Comparison of ENCODE assay signal across 18 cellular contexts in the genomic region with DNA sequence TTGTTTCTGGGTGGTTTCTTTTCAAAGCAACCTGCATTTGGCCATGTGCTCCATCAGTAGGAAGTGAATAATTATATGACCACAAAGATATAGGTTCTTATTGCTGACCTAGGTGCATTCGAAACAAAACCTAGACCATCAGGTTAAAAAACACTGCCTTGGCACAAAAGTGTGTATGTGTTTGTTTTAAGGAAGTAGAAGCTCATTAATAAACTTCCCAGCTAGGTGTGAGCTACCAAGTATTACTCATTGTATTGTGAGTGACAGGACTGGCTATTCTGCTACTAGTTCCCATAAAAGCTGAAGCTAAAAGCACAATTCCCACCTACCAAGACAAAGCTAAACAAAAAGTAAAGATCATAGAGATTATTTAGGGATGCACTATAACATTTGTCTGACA.
DNase-seq lines count a peak whose midpoint lies in the region; ATAC-seq, FAIRE-seq and TF ChIP-seq lines count a peak whose summit lies in the region.
"Had no signal": no experiment of that assay in that cellular context is flagged by ENCODE, and none has a peak within 500 bp of the region (broad histone marks: within the 10 kb centered on the region; RNA-seq: fewer than 3 reads in every experiment).

No MANE protein-coding gene starts in this region.

- no peak overlapping the region for H3K4me2 ChIP-seq in PC-3 (ENCODE audit: low read length)
- H3K4me2 ChIP-seq: A549 had no signal

- intact Hi-C loops in PC-3 (cut with micrococcal nuclease): no loop called here

- peak; percentile 70 for FAIRE-seq in GM12892 (lab: Jason Lieb, UNC)
- FAIRE-seq: A549, K562 had no signal

- H2AFZ ChIP-seq in PC-3 (ENCODE audit: low read length): 0 out of 2 replicates have a peak overlapping the region, but pooled peaks have one; percentile 13

- no peak for TF ChIP-seq POLR2A in GM12892 (IDR thresholded peaks at IDR 0.05; ENCODE audit: low read depth, low read length)

- H3F3A ChIP-seq in PC-3 (ENCODE audit: low read length, unreplicated experiment): no peaks in the 10 kb centered on the region

- H3K4me3 ChIP-seq in PC-3 (ENCODE audit: low read length) (no peak overlapping the region), epithelial cell of esophagus (ENCODE audit: low read length) (no peak overlapping the region), skin epidermis (no peak overlapping the region)
- H3K4me3 ChIP-seq: A549, K562 had no signal

- H3K27ac ChIP-seq in PC-3 (ENCODE audit: low read length): no peak overlapping the region
- H3K27ac ChIP-seq in skin epidermis: peak overlapping the region in 13 of 21 experiments; percentile 1 to 68 (median 51)
- H3K27ac ChIP-seq: A549 had no signal

- CTCF ChIA-PET in PC-3 (lab: Charles Lee): no interaction called here

- H3K27me3 ChIP-seq in PC-3 (ENCODE audit: low read length): no peaks in the 10 kb centered on the region

- DNase-seq in GM12892 (ENCODE audit: insufficient read length) (no peak), PC-3 (no peak), epithelial cell of esophagus (ENCODE audit: low read depth) (peak; percentile 63)
- no peak for DNase-seq in effector CD8-positive, alpha-beta T cell (lab: John Stamatoyannopoulos, UW)
- DNase-seq: C1 segment of cervical spinal cord; EL; HCEC 1CT; NCI-H1436 treated with DMSO at 0.1 percent for 48 hours; NCI-H2081 treated with DMSO at 0.1 percent for 48 hours; NCI-H510A treated with DMSO at 0.1 percent for 48 hours; NK-92 treated with Interleukin-12 subunit alpha and Interleukin-12 subunit beta, amount 100 ng/mL, for 24 hours; OCI-M1; SW 1271 had no signal

- H4K20me1 ChIP-seq in PC-3 (ENCODE audit: low read length): no peaks in the 10 kb centered on the region

- no peaks in the 10 kb centered on the region for H3K36me3 ChIP-seq in PC-3 (ENCODE audit: low read depth, low read length)

- no peak for TF ChIP-seq CTCF in PC-3 (conservative IDR thresholded peaks at IDR 0.05; ENCODE audit: low read depth, low read length)
- no peak for TF ChIP-seq CTCF in epithelial cell of esophagus (IDR thresholded peaks at IDR 0.05; ENCODE audit: insufficient read depth, low read depth, low read length, missing control alignments)

- no peaks in the 10 kb centered on the region for H3K9me3 ChIP-seq in PC-3 (ENCODE audit: low read length)
- H3K9me3 ChIP-seq: A549 had no signal

- H3K4me1 ChIP-seq in PC-3 (ENCODE audit: insufficient read depth, low read length): no peaks in the 10 kb centered on the region

- H3K79me2 ChIP-seq in PC-3 (ENCODE audit: low read length): no peaks in the 10 kb centered on the region

- no peaks in the 10 kb centered on the region for H3K9me2 ChIP-seq in PC-3 (replicated peaks; ENCODE audit: low read length)

- POLR2A ChIA-PET in PC-3 (lab: Charles Lee; ENCODE audit: unreplicated experiment): interaction anchor here (0.6 to 0.7 kb wide), 2 partner anchors 25 to 152 kb away, joined by 6 to 14 read pairs; no protein-coding TSS in a partner anchor

- ATAC-seq in PC-3 (no peak), HG03045 (IDR thresholded peaks at IDR 0.05; ENCODE audit: unreplicated experiment) (no peak), HG02840 (IDR thresholded peaks at IDR 0.05; ENCODE audit: low FRiP score, unreplicated experiment) (no peak)
- ATAC-seq: A549, K562 had no signal

- no TSS peak for BruUV-seq in PC-3 (replicated peaks; lab: Mats Ljungman, UMichigan)

- H3K9ac ChIP-seq in PC-3 (ENCODE audit: low read length): no peak overlapping the region
